In the genomic region with DNA sequence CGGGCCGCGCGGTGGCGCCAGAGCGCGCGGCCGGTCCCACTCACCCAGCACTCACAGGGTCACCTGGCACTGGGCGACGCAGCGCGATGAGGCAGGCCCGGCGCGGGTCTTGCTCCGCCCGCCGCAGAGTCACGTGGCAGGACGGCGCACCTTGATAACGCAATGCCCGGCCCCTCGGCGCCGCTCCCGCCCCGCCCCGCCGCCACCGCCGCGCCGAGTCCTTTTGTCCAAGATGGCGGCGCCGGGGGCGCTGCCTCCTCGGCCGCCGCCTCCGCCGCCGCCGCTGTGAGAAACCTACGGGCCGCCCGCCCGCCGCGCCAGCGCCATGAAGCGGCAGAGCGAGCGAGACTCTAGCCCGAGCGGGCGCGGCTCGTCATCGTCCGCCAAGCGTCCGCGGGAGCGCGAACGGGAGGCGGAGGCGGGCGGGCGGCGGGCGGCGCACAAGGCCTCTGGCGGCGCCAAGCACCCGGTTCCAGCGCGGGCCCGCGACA, we compare ENCODE assay signal across 1 cellular context.
A peak's percentile ranks its signal among the peaks of the same experiment; 100 is the strongest.
TF ChIP-seq lines count a peak whose summit lies in the region.

A gene with protein sequence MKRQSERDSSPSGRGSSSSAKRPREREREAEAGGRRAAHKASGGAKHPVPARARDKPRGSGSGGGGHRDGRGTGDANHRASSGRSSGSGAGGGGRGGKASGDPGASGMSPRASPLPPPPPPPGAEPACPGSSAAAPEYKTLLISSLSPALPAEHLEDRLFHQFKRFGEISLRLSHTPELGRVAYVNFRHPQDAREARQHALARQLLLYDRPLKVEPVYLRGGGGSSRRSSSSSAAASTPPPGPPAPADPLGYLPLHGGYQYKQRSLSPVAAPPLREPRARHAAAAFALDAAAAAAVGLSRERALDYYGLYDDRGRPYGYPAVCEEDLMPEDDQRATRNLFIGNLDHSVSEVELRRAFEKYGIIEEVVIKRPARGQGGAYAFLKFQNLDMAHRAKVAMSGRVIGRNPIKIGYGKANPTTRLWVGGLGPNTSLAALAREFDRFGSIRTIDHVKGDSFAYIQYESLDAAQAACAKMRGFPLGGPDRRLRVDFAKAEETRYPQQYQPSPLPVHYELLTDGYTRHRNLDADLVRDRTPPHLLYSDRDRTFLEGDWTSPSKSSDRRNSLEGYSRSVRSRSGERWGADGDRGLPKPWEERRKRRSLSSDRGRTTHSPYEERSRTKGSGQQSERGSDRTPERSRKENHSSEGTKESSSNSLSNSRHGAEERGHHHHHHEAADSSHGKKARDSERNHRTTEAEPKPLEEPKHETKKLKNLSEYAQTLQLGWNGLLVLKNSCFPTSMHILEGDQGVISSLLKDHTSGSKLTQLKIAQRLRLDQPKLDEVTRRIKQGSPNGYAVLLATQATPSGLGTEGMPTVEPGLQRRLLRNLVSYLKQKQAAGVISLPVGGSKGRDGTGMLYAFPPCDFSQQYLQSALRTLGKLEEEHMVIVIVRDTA (plus strand): TSS at position 211 of the 491 bp plus-strand sequence. CDS start 115 bp downstream, at position 326.

TF ChIP-seq in K562, 482 proteins besides CTCF, POLR2A, EP300 and RAD21 (continued from another document and continues in another):
- TF ChIP-seq ZNF197 (CRISPR knock-in tag; IDR thresholded peaks at IDR 0.05; ENCODE audit: low read depth) (no peak), TEAD2 (tag; IDR thresholded peaks at IDR 0.05) (no peak), ZNF224 (CRISPR knock-in tag; IDR thresholded peaks at IDR 0.05) (no peak), MAFK (IDR thresholded peaks at IDR 0.05; ENCODE audit: low read length) (no peak), TRIM28 (IDR thresholded peaks at IDR 0.05) (no peak), NR2C2 (CRISPR knock-in tag; IDR thresholded peaks at IDR 0.05) (peak; percentile 84), NR2C2 (tag; IDR thresholded peaks at IDR 0.05) (peak; percentile 90), HMG20A (CRISPR knock-in tag; conservative IDR thresholded peaks at IDR 0.05) (no peak), ZNF217 (CRISPR knock-in tag; IDR thresholded peaks at IDR 0.05) (no peak), NELFE (IDR thresholded peaks at IDR 0.05; ENCODE audit: insufficient read depth, insufficient read length) (no peak), EZH2 (IDR thresholded peaks at IDR 0.05; ENCODE audit: borderline replicate concordance, low read depth, low read length) (no peak), TSC22D4 (tag; IDR thresholded peaks at IDR 0.05) (no peak), ZZZ3 (IDR thresholded peaks at IDR 0.05) (no peak), MTF1 (CRISPR knock-in tag; IDR thresholded peaks at IDR 0.05; ENCODE audit: borderline replicate concordance) (no peak), GABPB2 (CRISPR knock-in tag; conservative IDR thresholded peaks at IDR 0.05) (no peak), CAMTA2 (CRISPR knock-in tag; conservative IDR thresholded peaks at IDR 0.05) (no peak), YY1 (IDR thresholded peaks at IDR 0.05; ENCODE audit: borderline replicate concordance in 1 of 3, control insufficient read depth in 1 of 3, extremely low read depth in 1 of 3, insufficient read depth in 3 of 3, insufficient read length in 1 of 3, insufficient replicate concordance in 2 of 3, low read depth in 1 of 3, low read length in 2 of 3) (peak in 2 of 3 experiments; percentile 93), KAT2B (IDR thresholded peaks at IDR 0.05; ENCODE audit: low read depth, low read length) (no peak), GATAD2A (IDR thresholded peaks at IDR 0.05) (no peak), THRAP3 (IDR thresholded peaks at IDR 0.05; ENCODE audit: borderline replicate concordance) (no peak), GABPA (tag; conservative IDR thresholded peaks at IDR 0.05; ENCODE audit: low read depth) (peak; percentile 42; the same call in 1 of the 2 replicates), ZNF445 (CRISPR knock-in tag; IDR thresholded peaks at IDR 0.05; ENCODE audit: low read depth) (no peak), CBX2 (IDR thresholded peaks at IDR 0.05; ENCODE audit: insufficient read depth, low read length, poor library complexity, severe bottlenecking) (no peak)
- TF ChIP-seq, protein P1, sequence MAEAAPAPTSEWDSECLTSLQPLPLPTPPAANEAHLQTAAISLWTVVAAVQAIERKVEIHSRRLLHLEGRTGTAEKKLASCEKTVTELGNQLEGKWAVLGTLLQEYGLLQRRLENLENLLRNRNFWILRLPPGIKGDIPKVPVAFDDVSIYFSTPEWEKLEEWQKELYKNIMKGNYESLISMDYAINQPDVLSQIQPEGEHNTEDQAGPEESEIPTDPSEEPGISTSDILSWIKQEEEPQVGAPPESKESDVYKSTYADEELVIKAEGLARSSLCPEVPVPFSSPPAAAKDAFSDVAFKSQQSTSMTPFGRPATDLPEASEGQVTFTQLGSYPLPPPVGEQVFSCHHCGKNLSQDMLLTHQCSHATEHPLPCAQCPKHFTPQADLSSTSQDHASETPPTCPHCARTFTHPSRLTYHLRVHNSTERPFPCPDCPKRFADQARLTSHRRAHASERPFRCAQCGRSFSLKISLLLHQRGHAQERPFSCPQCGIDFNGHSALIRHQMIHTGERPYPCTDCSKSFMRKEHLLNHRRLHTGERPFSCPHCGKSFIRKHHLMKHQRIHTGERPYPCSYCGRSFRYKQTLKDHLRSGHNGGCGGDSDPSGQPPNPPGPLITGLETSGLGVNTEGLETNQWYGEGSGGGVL (CRISPR knock-in tag; IDR thresholded peaks at IDR 0.05) = no peak
- TF ChIP-seq, protein P2, sequence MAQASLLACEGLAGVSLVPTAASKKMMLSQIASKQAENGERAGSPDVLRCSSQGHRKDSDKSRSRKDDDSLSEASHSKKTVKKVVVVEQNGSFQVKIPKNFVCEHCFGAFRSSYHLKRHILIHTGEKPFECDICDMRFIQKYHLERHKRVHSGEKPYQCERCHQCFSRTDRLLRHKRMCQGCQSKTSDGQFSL (CRISPR knock-in tag; IDR thresholded peaks at IDR 0.05) = no peak
- TF ChIP-seq, protein P2 (tag; IDR thresholded peaks at IDR 0.05) = no peak
- TF ChIP-seq, protein P3, sequence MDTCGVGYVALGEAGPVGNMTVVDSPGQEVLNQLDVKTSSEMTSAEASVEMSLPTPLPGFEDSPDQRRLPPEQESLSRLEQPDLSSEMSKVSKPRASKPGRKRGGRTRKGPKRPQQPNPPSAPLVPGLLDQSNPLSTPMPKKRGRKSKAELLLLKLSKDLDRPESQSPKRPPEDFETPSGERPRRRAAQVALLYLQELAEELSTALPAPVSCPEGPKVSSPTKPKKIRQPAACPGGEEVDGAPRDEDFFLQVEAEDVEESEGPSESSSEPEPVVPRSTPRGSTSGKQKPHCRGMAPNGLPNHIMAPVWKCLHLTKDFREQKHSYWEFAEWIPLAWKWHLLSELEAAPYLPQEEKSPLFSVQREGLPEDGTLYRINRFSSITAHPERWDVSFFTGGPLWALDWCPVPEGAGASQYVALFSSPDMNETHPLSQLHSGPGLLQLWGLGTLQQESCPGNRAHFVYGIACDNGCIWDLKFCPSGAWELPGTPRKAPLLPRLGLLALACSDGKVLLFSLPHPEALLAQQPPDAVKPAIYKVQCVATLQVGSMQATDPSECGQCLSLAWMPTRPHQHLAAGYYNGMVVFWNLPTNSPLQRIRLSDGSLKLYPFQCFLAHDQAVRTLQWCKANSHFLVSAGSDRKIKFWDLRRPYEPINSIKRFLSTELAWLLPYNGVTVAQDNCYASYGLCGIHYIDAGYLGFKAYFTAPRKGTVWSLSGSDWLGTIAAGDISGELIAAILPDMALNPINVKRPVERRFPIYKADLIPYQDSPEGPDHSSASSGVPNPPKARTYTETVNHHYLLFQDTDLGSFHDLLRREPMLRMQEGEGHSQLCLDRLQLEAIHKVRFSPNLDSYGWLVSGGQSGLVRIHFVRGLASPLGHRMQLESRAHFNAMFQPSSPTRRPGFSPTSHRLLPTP (IDR thresholded peaks at IDR 0.05; ENCODE audit: borderline replicate concordance, extremely low read depth, insufficient read length) = no peak
- TF ChIP-seq, protein P4, sequence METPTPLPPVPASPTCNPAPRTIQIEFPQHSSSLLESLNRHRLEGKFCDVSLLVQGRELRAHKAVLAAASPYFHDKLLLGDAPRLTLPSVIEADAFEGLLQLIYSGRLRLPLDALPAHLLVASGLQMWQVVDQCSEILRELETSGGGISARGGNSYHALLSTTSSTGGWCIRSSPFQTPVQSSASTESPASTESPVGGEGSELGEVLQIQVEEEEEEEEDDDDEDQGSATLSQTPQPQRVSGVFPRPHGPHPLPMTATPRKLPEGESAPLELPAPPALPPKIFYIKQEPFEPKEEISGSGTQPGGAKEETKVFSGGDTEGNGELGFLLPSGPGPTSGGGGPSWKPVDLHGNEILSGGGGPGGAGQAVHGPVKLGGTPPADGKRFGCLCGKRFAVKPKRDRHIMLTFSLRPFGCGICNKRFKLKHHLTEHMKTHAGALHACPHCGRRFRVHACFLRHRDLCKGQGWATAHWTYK (CRISPR knock-in tag; IDR thresholded peaks at IDR 0.05) = no peak
- TF ChIP-seq, protein P5, sequence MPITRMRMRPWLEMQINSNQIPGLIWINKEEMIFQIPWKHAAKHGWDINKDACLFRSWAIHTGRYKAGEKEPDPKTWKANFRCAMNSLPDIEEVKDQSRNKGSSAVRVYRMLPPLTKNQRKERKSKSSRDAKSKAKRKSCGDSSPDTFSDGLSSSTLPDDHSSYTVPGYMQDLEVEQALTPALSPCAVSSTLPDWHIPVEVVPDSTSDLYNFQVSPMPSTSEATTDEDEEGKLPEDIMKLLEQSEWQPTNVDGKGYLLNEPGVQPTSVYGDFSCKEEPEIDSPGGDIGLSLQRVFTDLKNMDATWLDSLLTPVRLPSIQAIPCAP (CRISPR knock-in tag; IDR thresholded peaks at IDR 0.05; ENCODE audit: borderline replicate concordance) = no peak
- TF ChIP-seq, protein P6, sequence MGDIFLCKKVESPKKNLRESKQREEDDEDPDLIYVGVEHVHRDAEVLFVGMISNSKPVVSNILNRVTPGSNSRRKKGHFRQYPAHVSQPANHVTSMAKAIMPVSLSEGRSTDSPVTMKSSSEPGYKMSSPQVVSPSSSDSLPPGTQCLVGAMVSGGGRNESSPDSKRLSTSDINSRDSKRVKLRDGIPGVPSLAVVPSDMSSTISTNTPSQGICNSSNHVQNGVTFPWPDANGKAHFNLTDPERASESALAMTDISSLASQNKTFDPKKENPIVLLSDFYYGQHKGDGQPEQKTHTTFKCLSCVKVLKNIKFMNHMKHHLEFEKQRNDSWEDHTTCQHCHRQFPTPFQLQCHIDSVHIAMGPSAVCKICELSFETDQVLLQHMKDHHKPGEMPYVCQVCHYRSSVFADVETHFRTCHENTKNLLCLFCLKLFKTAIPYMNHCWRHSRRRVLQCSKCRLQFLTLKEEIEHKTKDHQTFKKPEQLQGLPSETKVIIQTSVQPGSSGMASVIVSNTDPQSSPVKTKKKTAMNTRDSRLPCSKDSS (IDR thresholded peaks at IDR 0.05; ENCODE audit: low read depth, partially characterized antibody) = no peak
- TF ChIP-seq, protein P7, sequence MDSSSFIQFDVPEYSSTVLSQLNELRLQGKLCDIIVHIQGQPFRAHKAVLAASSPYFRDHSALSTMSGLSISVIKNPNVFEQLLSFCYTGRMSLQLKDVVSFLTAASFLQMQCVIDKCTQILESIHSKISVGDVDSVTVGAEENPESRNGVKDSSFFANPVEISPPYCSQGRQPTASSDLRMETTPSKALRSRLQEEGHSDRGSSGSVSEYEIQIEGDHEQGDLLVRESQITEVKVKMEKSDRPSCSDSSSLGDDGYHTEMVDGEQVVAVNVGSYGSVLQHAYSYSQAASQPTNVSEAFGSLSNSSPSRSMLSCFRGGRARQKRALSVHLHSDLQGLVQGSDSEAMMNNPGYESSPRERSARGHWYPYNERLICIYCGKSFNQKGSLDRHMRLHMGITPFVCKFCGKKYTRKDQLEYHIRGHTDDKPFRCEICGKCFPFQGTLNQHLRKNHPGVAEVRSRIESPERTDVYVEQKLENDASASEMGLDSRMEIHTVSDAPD (CRISPR knock-in tag; IDR thresholded peaks at IDR 0.05) = no peak
- TF ChIP-seq, protein P8, sequence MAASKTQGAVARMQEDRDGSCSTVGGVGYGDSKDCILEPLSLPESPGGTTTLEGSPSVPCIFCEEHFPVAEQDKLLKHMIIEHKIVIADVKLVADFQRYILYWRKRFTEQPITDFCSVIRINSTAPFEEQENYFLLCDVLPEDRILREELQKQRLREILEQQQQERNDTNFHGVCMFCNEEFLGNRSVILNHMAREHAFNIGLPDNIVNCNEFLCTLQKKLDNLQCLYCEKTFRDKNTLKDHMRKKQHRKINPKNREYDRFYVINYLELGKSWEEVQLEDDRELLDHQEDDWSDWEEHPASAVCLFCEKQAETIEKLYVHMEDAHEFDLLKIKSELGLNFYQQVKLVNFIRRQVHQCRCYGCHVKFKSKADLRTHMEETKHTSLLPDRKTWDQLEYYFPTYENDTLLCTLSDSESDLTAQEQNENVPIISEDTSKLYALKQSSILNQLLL (CRISPR knock-in tag; IDR thresholded peaks at IDR 0.05; ENCODE audit: borderline replicate concordance) = no peak
- TF ChIP-seq, protein P9, sequence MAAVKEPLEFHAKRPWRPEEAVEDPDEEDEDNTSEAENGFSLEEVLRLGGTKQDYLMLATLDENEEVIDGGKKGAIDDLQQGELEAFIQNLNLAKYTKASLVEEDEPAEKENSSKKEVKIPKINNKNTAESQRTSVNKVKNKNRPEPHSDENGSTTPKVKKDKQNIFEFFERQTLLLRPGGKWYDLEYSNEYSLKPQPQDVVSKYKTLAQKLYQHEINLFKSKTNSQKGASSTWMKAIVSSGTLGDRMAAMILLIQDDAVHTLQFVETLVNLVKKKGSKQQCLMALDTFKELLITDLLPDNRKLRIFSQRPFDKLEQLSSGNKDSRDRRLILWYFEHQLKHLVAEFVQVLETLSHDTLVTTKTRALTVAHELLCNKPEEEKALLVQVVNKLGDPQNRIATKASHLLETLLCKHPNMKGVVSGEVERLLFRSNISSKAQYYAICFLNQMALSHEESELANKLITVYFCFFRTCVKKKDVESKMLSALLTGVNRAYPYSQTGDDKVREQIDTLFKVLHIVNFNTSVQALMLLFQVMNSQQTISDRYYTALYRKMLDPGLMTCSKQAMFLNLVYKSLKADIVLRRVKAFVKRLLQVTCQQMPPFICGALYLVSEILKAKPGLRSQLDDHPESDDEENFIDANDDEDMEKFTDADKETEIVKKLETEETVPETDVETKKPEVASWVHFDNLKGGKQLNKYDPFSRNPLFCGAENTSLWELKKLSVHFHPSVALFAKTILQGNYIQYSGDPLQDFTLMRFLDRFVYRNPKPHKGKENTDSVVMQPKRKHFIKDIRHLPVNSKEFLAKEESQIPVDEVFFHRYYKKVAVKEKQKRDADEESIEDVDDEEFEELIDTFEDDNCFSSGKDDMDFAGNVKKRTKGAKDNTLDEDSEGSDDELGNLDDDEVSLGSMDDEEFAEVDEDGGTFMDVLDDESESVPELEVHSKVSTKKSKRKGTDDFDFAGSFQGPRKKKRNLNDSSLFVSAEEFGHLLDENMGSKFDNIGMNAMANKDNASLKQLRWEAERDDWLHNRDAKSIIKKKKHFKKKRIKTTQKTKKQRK (IDR thresholded peaks at IDR 0.05; ENCODE audit: borderline replicate concordance, low read depth, low read length) = no peak
